ENCODE assay signal across 9 cellular contexts in genomic region chr2:126664234-126664633, GRCh38. TPM values are rescaled to one million over a fixed set of nuclear protein-coding genes. Genes with fewer than 3 reads are reported as not detected.
DNase-seq lines count a peak whose midpoint lies in the region; ATAC-seq and TF ChIP-seq lines count a peak whose summit lies in the region.
"Had no signal": no experiment of that assay in that cellular context is flagged by ENCODE, and none has a peak within 500 bp of the region (broad histone marks: within the 10 kb centered on the region; RNA-seq: fewer than 3 reads in every experiment).

No MANE protein-coding gene starts in this region.

- H2BK12ac ChIP-seq in neuronal stem cell (ENCODE audit: low read length): no peak overlapping the region

- no peak overlapping the region for H3K23ac ChIP-seq in neuronal stem cell (ENCODE audit: low read depth, low read length, poor library complexity)

- no peak overlapping the region for H3K4ac ChIP-seq in neuronal stem cell (ENCODE audit: low read length)

- peaks cover 12 to 22% of the 10 kb centered on the region in 2 donors for H3K4me1 ChIP-seq in neuronal stem cell (ENCODE audit: control insufficient read depth in 2 of 2, insufficient read depth in 1 of 2, low read depth in 1 of 2, low read length in 2 of 2)

- H3K9me3 ChIP-seq in neuronal stem cell (replicated peaks in 1 of 2; ENCODE audit: control insufficient read depth in 2 of 2, insufficient read depth in 1 of 2, low read depth in 1 of 2, low read length in 2 of 2): no peaks in the 10 kb centered on the region

- H3K4me3 ChIP-seq in GM12864 (ENCODE audit: low read depth, low read length) (no peak overlapping the region; the same call in 1 of the 2 replicates), neuronal stem cell (ENCODE audit: low read length in 2 of 2) (no peak overlapping the region)

- H4K8ac ChIP-seq in neuronal stem cell (ENCODE audit: low read depth, low read length): no peak overlapping the region

- peak overlapping the region; percentile 95 to 97 for H3K27ac Mint-ChIP-seq in effector memory CD8-positive, alpha-beta T cell

- no peak overlapping the region for H3K27ac ChIP-seq in neuronal stem cell (replicated peaks; ENCODE audit: low read length)

- H3K4me3 Mint-ChIP-seq in effector memory CD8-positive, alpha-beta T cell: peak overlapping the region; percentile 76 to 98

- H3K9ac ChIP-seq in neuronal stem cell (ENCODE audit: low read depth, low read length, poor library complexity): no peak overlapping the region

- H3K9me3 Mint-ChIP-seq in effector memory CD8-positive, alpha-beta T cell: no peaks in the 10 kb centered on the region

- no peak overlapping the region for H4K91ac ChIP-seq in neuronal stem cell (ENCODE audit: low read depth, low read length, poor library complexity)

- H3K4me2 ChIP-seq in neuronal stem cell (ENCODE audit: insufficient read depth, low read length, poor library complexity, severe bottlenecking): no peak overlapping the region

- H2BK120ac ChIP-seq in neuronal stem cell (ENCODE audit: low read depth, low read length): no peak overlapping the region

- no peaks in the 10 kb centered on the region for H3K27me3 Mint-ChIP-seq in effector memory CD8-positive, alpha-beta T cell

- peak; percentile 67 for DNase-seq in GM12864 (ENCODE audit: low read depth)
- DNase-seq in effector memory CD8-positive, alpha-beta T cell: peak in 2 of 3 experiments; percentile 21 to 49
- no peak for DNase-seq in neuronal stem cell (ENCODE audit: low spot score)
- no peak for DNase-seq in NCI-H1105 (lab: John Stamatoyannopoulos, UW)
- DNase-seq in AG20443 (ENCODE audit: low spot score): no peak
- no peak for DNase-seq in SIG-M5 (lab: John Stamatoyannopoulos, UW)
- DNase-seq: activated CD4-positive, CD25-positive, alpha-beta regulatory T cell treated with anti-CD3 and anti-CD28 coated beads, Interleukin-2, amount 50 U/mL, for 72 hours had no signal

- H3K79me1 ChIP-seq in neuronal stem cell (ENCODE audit: low read depth, low read length): peaks cover 2% of the 10 kb centered on the region

- H3K18ac ChIP-seq in neuronal stem cell (ENCODE audit: low read length): no peak overlapping the region

- no peak overlapping the region for H3K14ac ChIP-seq in neuronal stem cell (ENCODE audit: low read length)

- no peak for TF ChIP-seq CTCF in GM12864 (IDR thresholded peaks at IDR 0.05; ENCODE audit: low read depth, low read length, missing control alignments)

- H2AK5ac ChIP-seq in neuronal stem cell (ENCODE audit: low read depth, low read length): no peak overlapping the region

- H2BK5ac ChIP-seq in neuronal stem cell (ENCODE audit: low read length): no peak overlapping the region

- peaks cover 0 to 2% (median 0%) of the 10 kb centered on the region in 3 experiments for H3K27me3 ChIP-seq in neuronal stem cell (ENCODE audit: control insufficient read depth in 3 of 3, insufficient read depth in 3 of 3, low read depth in 1 of 3, low read length in 3 of 3)

- ATAC-seq in GM19452 (IDR thresholded peaks at IDR 0.05; ENCODE audit: unreplicated experiment) (peak; percentile 82), HG03354 (IDR thresholded peaks at IDR 0.05; ENCODE audit: poor library complexity, severe bottlenecking, unreplicated experiment) (peak; percentile 76)
- peak; percentile 88 for ATAC-seq in effector memory CD8-positive, alpha-beta T cell (replicated peaks)

- H3K36me3 Mint-ChIP-seq in effector memory CD8-positive, alpha-beta T cell (ENCODE audit: insufficient read depth): peaks cover 55% of the 10 kb centered on the region

- peaks cover 73 to 83% of the 10 kb centered on the region in 2 donors for H3K4me1 Mint-ChIP-seq in effector memory CD8-positive, alpha-beta T cell (ENCODE audit: low read depth in 2 of 2)

- H2BK15ac ChIP-seq in neuronal stem cell (ENCODE audit: low read length): no peak overlapping the region

- H3K36me3 ChIP-seq in neuronal stem cell (replicated peaks in 1 of 2; ENCODE audit: control insufficient read depth in 2 of 2, insufficient read depth in 2 of 2, low read length in 2 of 2): peaks cover 0 to 13% of the 10 kb centered on the region in 2 donors

- WGBS in neuronal stem cell (ENCODE audit: extremely low coverage in 2 of 2, insufficient read length in 2 of 2, insufficient replicate concordance in 1 of 2), 2 donors: no CpG with 5 or more reads among the region's 3 CpGs

- H2AFZ ChIP-seq in neuronal stem cell (ENCODE audit: low read length): no peak overlapping the region

RNA-seq across cellular contexts. Expression of gene GYPC, which starts 8.3 kb away (rescaled TPM):
- 24.1 TPM for polyA plus RNA-seq in neuronal stem cell (2013, experiment 1 of 2)
- 24.1 TPM for polyA plus RNA-seq in neuronal stem cell (2013, experiment 2 of 2)

Comparison
In these comparisons a context has a peak if more than half of its experiments do, and no peak if none do; other contexts are left out.
1. DNase-seq: peak in GM12864 (single experiment) and effector memory CD8-positive, alpha-beta T cell (2 of 3); none in neuronal stem cell (single experiment), NCI-H1105 (single experiment), AG20443 (single experiment) and SIG-M5 (single experiment).
2. Peak in every context shown above with its lines, with median percentiles within 50 percentile points of each other: ATAC-seq.